26 cellular contexts compared by ENCODE assay signal in the genomic region with DNA sequence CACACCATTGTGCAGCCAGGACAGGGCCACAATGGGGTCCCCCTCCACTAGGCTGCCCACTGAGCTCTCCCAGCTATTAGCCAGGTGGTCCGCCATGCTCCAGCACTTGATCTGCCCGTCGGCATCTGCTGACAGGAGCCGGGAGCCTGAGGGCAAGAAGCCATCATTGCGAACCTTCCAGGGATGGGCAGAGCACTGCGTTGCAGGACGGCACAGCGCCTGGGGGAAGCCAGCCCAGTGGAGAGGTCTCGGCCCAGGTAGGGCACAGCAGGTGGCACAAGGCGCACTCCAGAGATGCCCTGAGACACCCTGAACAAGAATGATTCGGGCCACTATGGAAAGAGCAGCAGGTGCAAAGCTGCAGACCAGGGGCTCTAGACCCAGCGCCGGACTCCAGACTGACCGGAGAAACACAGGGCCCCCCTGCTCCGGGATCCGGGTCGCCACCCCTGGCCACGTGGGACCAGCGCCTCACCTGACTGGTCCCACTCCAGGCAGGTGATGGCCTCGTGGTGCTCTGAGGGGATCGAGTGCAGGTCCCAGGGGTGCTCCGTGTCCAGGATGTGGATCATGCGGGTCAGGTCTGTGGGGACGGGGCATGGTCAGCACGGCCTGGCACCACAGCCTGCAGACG. TPM values are rescaled to one million over a fixed set of nuclear protein-coding genes. Genes with fewer than 3 reads are reported as not detected.
"Had no signal": no experiment of that assay in that cellular context is flagged by ENCODE, and none has a peak within 500 bp of the region (broad histone marks: within the 10 kb centered on the region; RNA-seq: fewer than 3 reads in every experiment).

No MANE protein-coding gene starts in this region.

- H3K4me3 Mint-ChIP-seq: dendritic cell treated with granulocyte-macrophage colony-stimulating factor and Interleukin-4, amounts not matched to agents 40 ng/mL and 50 ng/mL, for 4 days had no signal

- H3K36me3 Mint-ChIP-seq: activated naive CD4-positive, alpha-beta T cell treated with anti-CD3 and anti-CD28 coated beads, Interleukin-2, amount 50 U/mL, for 24 hours had no signal

- H3K9me3 ChIP-seq: gastrocnemius medialis, left ventricle myocardium inferior, SK-N-SH, stomach, upper lobe of left lung had no signal

- ATAC-seq: esophagus mucosa; gastrocnemius medialis; naive thymus-derived CD4-positive, alpha-beta T cell; sciatic nerve; stimulated activated effector memory CD8-positive, alpha-beta T cell treated with anti-CD3 and anti-CD28 coated beads, Interleukin-12 subunit alpha, Interleukin-12 subunit beta, amount 100 ng/mL, for 72 hours; T-helper 17 cell had no signal

- H3K27me3 Mint-ChIP-seq: activated CD4-positive, alpha-beta memory T cell treated with anti-CD3 and anti-CD28 coated beads, Interleukin-2, amount 10 ng/mL, durations not matched to agents 7 days and 5 days; activated naive CD4-positive, alpha-beta T cell treated with anti-CD3 and anti-CD28 coated beads, Interleukin-2, amount 50 U/mL, for 24 hours; dendritic cell treated with granulocyte-macrophage colony-stimulating factor and Interleukin-4, amounts not matched to agents 40 ng/mL and 50 ng/mL, for 4 days; T-helper 17 cell had no signal

- H3K27ac ChIP-seq: cardiac muscle cell, gastrocnemius medialis, left ventricle myocardium inferior, stomach, upper lobe of left lung had no signal

- DNase-seq: activated CD4-positive, alpha-beta memory T cell treated with anti-CD3 and anti-CD28 coated beads, Interleukin-2, amount 10 ng/mL, durations not matched to agents 7 days and 5 days; activated CD4-positive, alpha-beta T cell treated with anti-CD3 and anti-CD28 coated beads for 4 hours; activated CD8-positive, alpha-beta memory T cell treated with anti-CD3 and anti-CD28 coated beads, Interleukin-2, amount 50 U/mL, for 48 hours; activated gamma-delta T cell; gastrocnemius medialis; head of caudate nucleus; left ventricle myocardium inferior; mesenchymal stem cell; naive thymus-derived CD4-positive, alpha-beta T cell; SK-N-SH; stimulated activated CD4-positive, alpha-beta T cell treated with anti-CD3 and anti-CD28 coated beads, Interleukin-4, amount 100 ng/mL, for 24 hours; stomach; T-helper 17 cell had no signal

- H3K4me3 ChIP-seq: cardiac muscle cell, gastrocnemius medialis, left ventricle myocardium inferior, stomach, upper lobe of left lung had no signal

- H3K36me3 ChIP-seq: cardiac muscle cell had no signal

- H3K9me3 Mint-ChIP-seq: activated CD4-positive, alpha-beta memory T cell treated with anti-CD3 and anti-CD28 coated beads, Interleukin-2, amount 10 ng/mL, durations not matched to agents 7 days and 5 days; activated naive CD4-positive, alpha-beta T cell treated with anti-CD3 and anti-CD28 coated beads, Interleukin-2, amount 50 U/mL, for 24 hours; dendritic cell treated with granulocyte-macrophage colony-stimulating factor and Interleukin-4, amounts not matched to agents 40 ng/mL and 50 ng/mL, for 4 days; stimulated activated effector memory CD8-positive, alpha-beta T cell treated with anti-CD3 and anti-CD28 coated beads, Interleukin-12 subunit alpha, Interleukin-12 subunit beta, amount 100 ng/mL, for 72 hours had no signal

- H3K9ac ChIP-seq: SK-N-SH had no signal

- H3K27ac Mint-ChIP-seq: activated CD4-positive, alpha-beta memory T cell treated with anti-CD3 and anti-CD28 coated beads, Interleukin-2, amount 10 ng/mL, durations not matched to agents 7 days and 5 days; activated naive CD4-positive, alpha-beta T cell treated with anti-CD3 and anti-CD28 coated beads, Interleukin-2, amount 50 U/mL, for 24 hours; stimulated activated effector memory CD8-positive, alpha-beta T cell treated with anti-CD3 and anti-CD28 coated beads, Interleukin-12 subunit alpha, Interleukin-12 subunit beta, amount 100 ng/mL, for 72 hours had no signal

- H3K4me2 ChIP-seq: SK-N-SH had no signal

- H3K27me3 ChIP-seq: cardiac muscle cell, gastrocnemius medialis, stomach, upper lobe of left lung had no signal

RNA-seq across cellular contexts. Expression of a gene that starts 3.5 kb away (rescaled TPM):
- total RNA-seq: activated CD4-positive, alpha-beta memory T cell treated with anti-CD3 and anti-CD28 coated beads, Interleukin-2, amount 10 ng/mL, durations not matched to agents 7 days and 5 days; cardiac muscle cell; chondrocyte; esophagus mucosa; gastrocnemius medialis; kidney epithelial cell; left ventricle myocardium inferior; mucosa of gallbladder; naive thymus-derived CD4-positive, alpha-beta T cell; osteoblast; pulmonary artery endothelial cell; sciatic nerve; stomach; T-helper 17 cell; temporal lobe; upper lobe of left lung had no signal
- polyA plus RNA-seq: cardiac muscle cell; naive thymus-derived CD4-positive, alpha-beta T cell; SK-N-SH; stomach had no signal

RNA-seq across cellular contexts. Expression of a gene that starts 27.4 kb away (rescaled TPM):
- total RNA-seq: esophagus mucosa, gastrocnemius medialis, left ventricle myocardium inferior, osteoblast, pulmonary artery endothelial cell, sciatic nerve, stomach, upper lobe of left lung had no signal
- polyA plus RNA-seq: SK-N-SH, stomach had no signal
